Comparison of ENCODE assay signal across 1 cellular context in genomic region chr2:112584891-112585250, GRCh38.
TF ChIP-seq lines count a peak whose summit lies in the region.

No MANE protein-coding gene starts in this region.

TF ChIP-seq in GM12878, 131 proteins besides CTCF, POLR2A, EP300 and RAD21 (continues in another document):
- TF ChIP-seq GABPA (IDR thresholded peaks at IDR 0.05; ENCODE audit: low read depth) (no peak), ELK1 (IDR thresholded peaks at IDR 0.05; ENCODE audit: low read depth, low read length) (no peak), FOXK2 (IDR thresholded peaks at IDR 0.05) (no peak), STAT1 (conservative IDR thresholded peaks at IDR 0.05) (no peak), ZNF687 (IDR thresholded peaks at IDR 0.05) (0 out of 2 replicates have a peak, but pooled peaks have one; percentile 39), POLR2AphosphoS2 (IDR thresholded peaks at IDR 0.05; ENCODE audit: low read depth, low read length) (no peak), MTA3 (IDR thresholded peaks at IDR 0.05; ENCODE audit: borderline replicate concordance, low read length) (no peak), ZNF217 (IDR thresholded peaks at IDR 0.05) (no peak), ZNF207 (IDR thresholded peaks at IDR 0.05; ENCODE audit: borderline replicate concordance) (no peak), MEF2A (IDR thresholded peaks at IDR 0.05; ENCODE audit: insufficient read depth, low read depth, low read length) (no peak), PKNOX1 (IDR thresholded peaks at IDR 0.05) (0 out of 2 replicates have a peak, but pooled peaks have one; percentile 52), EZH2 (IDR thresholded peaks at IDR 0.05; ENCODE audit: borderline replicate concordance, control insufficient read depth, low read depth, low read length) (no peak), CUX1 (IDR thresholded peaks at IDR 0.05; ENCODE audit: insufficient replicate concordance, low read depth, low read length) (no peak), HDGF (IDR thresholded peaks at IDR 0.05) (no peak), MTA2 (IDR thresholded peaks at IDR 0.05; ENCODE audit: low read depth) (no peak), IRF3 (IDR thresholded peaks at IDR 0.05) (no peak), HDAC6 (IDR thresholded peaks at IDR 0.05; ENCODE audit: unreplicated experiment) (no peak), SUZ12 (IDR thresholded peaks at IDR 0.05; ENCODE audit: unreplicated experiment) (no peak), ZBTB11 (CRISPR knock-in tag; IDR thresholded peaks at IDR 0.05) (no peak), SMAD1 (IDR thresholded peaks at IDR 0.05; ENCODE audit: low read depth, partially characterized antibody) (peak; percentile 33), TAF1 (IDR thresholded peaks at IDR 0.05; ENCODE audit: borderline replicate concordance, low read depth, low read length) (0 out of 2 replicates have a peak, but pooled peaks have one; percentile 38), SUPT20H (IDR thresholded peaks at IDR 0.05; ENCODE audit: borderline replicate concordance, control insufficient read depth, low read depth, low read length) (no peak), JUND (IDR thresholded peaks at IDR 0.05; ENCODE audit: low read depth, low read length) (no peak), IKZF2 (IDR thresholded peaks at IDR 0.05) (no peak), RCOR1 (conservative IDR thresholded peaks at IDR 0.05; ENCODE audit: low read depth, low read length) (no peak), GATAD2B (conservative IDR thresholded peaks at IDR 0.05; ENCODE audit: low read depth) (no peak), RBBP5 (conservative IDR thresholded peaks at IDR 0.05) (no peak), TARDBP (IDR thresholded peaks at IDR 0.05; ENCODE audit: borderline replicate concordance) (no peak), STAT3 (IDR thresholded peaks at IDR 0.05; ENCODE audit: low read depth, low read length) (no peak), ZBTB4 (CRISPR knock-in tag; IDR thresholded peaks at IDR 0.05) (no peak), NFXL1 (IDR thresholded peaks at IDR 0.05; ENCODE audit: borderline replicate concordance) (no peak), SMARCA5 (IDR thresholded peaks at IDR 0.05) (0 out of 2 replicates have a peak, but pooled peaks have one; percentile 7), E2F8 (IDR thresholded peaks at IDR 0.05; ENCODE audit: low read depth, partially characterized antibody) (no peak), ETV6 (conservative IDR thresholded peaks at IDR 0.05 in 1 of 2, IDR thresholded peaks at IDR 0.05 in 1 of 2; ENCODE audit: borderline replicate concordance in 1 of 2, low read depth in 1 of 2) (no peak), CBFB (IDR thresholded peaks at IDR 0.05; ENCODE audit: low read depth) (no peak), MAX (IDR thresholded peaks at IDR 0.05; ENCODE audit: low read depth, low read length) (no peak), RFX5 (IDR thresholded peaks at IDR 0.05; ENCODE audit: low read depth, low read length) (no peak), JUNB (IDR thresholded peaks at IDR 0.05) (no peak)
